In genomic region chr3:24242012-24242698, GRCh38 we compare ENCODE assay signal across 9 cellular contexts.
DNase-seq lines count a peak whose midpoint lies in the region; ATAC-seq and TF ChIP-seq lines count a peak whose summit lies in the region.
"Had no signal": no experiment of that assay in that cellular context is flagged by ENCODE, and none has a peak within 500 bp of the region (broad histone marks: within the 10 kb centered on the region; RNA-seq: fewer than 3 reads in every experiment).

No MANE protein-coding gene starts in this region.

- H3K4ac ChIP-seq in neuronal stem cell (ENCODE audit: low read length): no peak overlapping the region

- no peak overlapping the region for H4K8ac ChIP-seq in neuronal stem cell (ENCODE audit: low read depth, low read length)

- no peak for TF ChIP-seq CTCF in fibroblast of lung (conservative IDR thresholded peaks at IDR 0.05 in 1 of 2, IDR thresholded peaks at IDR 0.05 in 1 of 2; ENCODE audit: low read depth in 1 of 2, low read length in 2 of 2)
- TF ChIP-seq CTCF in retinal pigment epithelial cell (conservative IDR thresholded peaks at IDR 0.05; ENCODE audit: low read depth, low read length): no peak
- TF ChIP-seq CTCF in GM13977 (IDR thresholded peaks at IDR 0.05; ENCODE audit: extremely low read depth, insufficient read depth, missing control alignments): no peak

- no peak overlapping the region for H2AK5ac ChIP-seq in neuronal stem cell (ENCODE audit: low read depth, low read length)

- H3K36me3 ChIP-seq in HAP-1 (replicated peaks) (no peaks in the 10 kb centered on the region), SJSA1 (no peaks in the 10 kb centered on the region), fibroblast of lung (ENCODE audit: control insufficient read depth, insufficient read depth, low read length) (no peaks in the 10 kb centered on the region), neuronal stem cell (replicated peaks in 1 of 2; ENCODE audit: control insufficient read depth in 2 of 2, insufficient read depth in 2 of 2, low read length in 2 of 2) (no peaks in the 10 kb centered on the region)

- no peak overlapping the region for H2BK15ac ChIP-seq in neuronal stem cell (ENCODE audit: low read length)

- no peak overlapping the region for H3K18ac ChIP-seq in neuronal stem cell (ENCODE audit: low read length)

- no peak overlapping the region for H3K14ac ChIP-seq in neuronal stem cell (ENCODE audit: low read length)

- no peak overlapping the region for H2BK12ac ChIP-seq in neuronal stem cell (ENCODE audit: low read length)

- H4K91ac ChIP-seq in neuronal stem cell (ENCODE audit: low read depth, low read length, poor library complexity): no peak overlapping the region

- peaks cover 15% of the 10 kb centered on the region for H3K4me1 ChIP-seq in HAP-1
- H3K4me1 ChIP-seq in SJSA1 (replicated peaks): peaks cover 32% of the 10 kb centered on the region
- H3K4me1 ChIP-seq in fibroblast of lung (ENCODE audit: control insufficient read depth, extremely low read depth, insufficient read depth, low read length): peaks cover 14% of the 10 kb centered on the region
- H3K4me1 ChIP-seq in neuronal stem cell (ENCODE audit: control insufficient read depth in 2 of 2, insufficient read depth in 1 of 2, low read depth in 1 of 2, low read length in 2 of 2): peaks cover 0 to 6% of the 10 kb centered on the region in 2 donors

- in situ Hi-C loops in HAP-1 (cut with MboI; ENCODE audit: low sequenced_read_pairs) (no loop called here), GM13977 (cut with MboI; ENCODE audit: low pct_unique_long_range_greater_than_20kb, low sequenced_read_pairs, unreplicated experiment) (loop anchor here (25.0 kb wide), 2 partner anchors 255 to 355 kb away; no protein-coding TSS in a partner anchor)

- H3K79me2 ChIP-seq in fibroblast of lung (ENCODE audit: control insufficient read depth, insufficient read depth, low read length): no peaks in the 10 kb centered on the region

- H2AFZ ChIP-seq in fibroblast of lung (ENCODE audit: low read length) (no peak overlapping the region), neuronal stem cell (ENCODE audit: low read length) (no peak overlapping the region)

- H2BK5ac ChIP-seq in neuronal stem cell (ENCODE audit: low read length): no peak overlapping the region

- no CpG with 5 or more reads among the region's 6 CpGs for WGBS in neuronal stem cell (ENCODE audit: extremely low coverage in 2 of 2, insufficient read length in 2 of 2, insufficient replicate concordance in 1 of 2), 2 donors

- H3K27ac ChIP-seq in SJSA1 (peak overlapping the region; percentile 73), fibroblast of lung (ENCODE audit: insufficient read depth, low read length) (no peak overlapping the region), neuronal stem cell (replicated peaks; ENCODE audit: low read length) (no peak overlapping the region)

- peaks cover 1% of the 10 kb centered on the region for H4K20me1 ChIP-seq in fibroblast of lung (ENCODE audit: control insufficient read depth, extremely low read depth, insufficient read depth, low read length)

- ATAC-seq in HG02870 (IDR thresholded peaks at IDR 0.05; ENCODE audit: unreplicated experiment): no peak
- ATAC-seq in GM21360 (IDR thresholded peaks at IDR 0.05; ENCODE audit: unreplicated experiment): no peak
- ATAC-seq: mucosa of descending colon had no signal

- H3K9ac ChIP-seq in fibroblast of lung (ENCODE audit: insufficient read depth, low read length) (no peak overlapping the region), neuronal stem cell (ENCODE audit: low read depth, low read length, poor library complexity) (no peak overlapping the region)

- H3K27me3 ChIP-seq in HAP-1 (ENCODE audit: low read depth) (no peaks in the 10 kb centered on the region), SJSA1 (replicated peaks) (no peaks in the 10 kb centered on the region), fibroblast of lung (ENCODE audit: control insufficient read depth, insufficient read depth, low read length) (no peaks in the 10 kb centered on the region), neuronal stem cell (ENCODE audit: control insufficient read depth in 3 of 3, insufficient read depth in 3 of 3, low read depth in 1 of 3, low read length in 3 of 3) (no peaks in the 10 kb centered on the region)

- H2BK120ac ChIP-seq in neuronal stem cell (ENCODE audit: low read depth, low read length): no peak overlapping the region

- H3K4me3 ChIP-seq in HAP-1 (no peak overlapping the region), SJSA1 (no peak overlapping the region), fibroblast of lung (replicated peaks in 1 of 4; ENCODE audit: control extremely low read depth in 1 of 4, insufficient read depth in 1 of 4, low read depth in 3 of 4, low read length in 4 of 4) (no peak overlapping the region), retinal pigment epithelial cell (ENCODE audit: low read length) (no peak overlapping the region), neuronal stem cell (ENCODE audit: low read length in 2 of 2) (no peak overlapping the region)
- H3K4me3 ChIP-seq: mucosa of descending colon had no signal

- no peak overlapping the region for H3K23ac ChIP-seq in neuronal stem cell (ENCODE audit: low read depth, low read length, poor library complexity)

- H3K79me1 ChIP-seq in neuronal stem cell (ENCODE audit: low read depth, low read length): no peaks in the 10 kb centered on the region

- DNase-seq in HAP-1 (ENCODE audit: low spot score in 2 of 2): peak; percentile 79 to 97
- peak; percentile 66 to 77 for DNase-seq in SJSA1 (ENCODE audit: low read depth in 1 of 2, low spot score in 2 of 2)
- peak; percentile 59 to 89 for DNase-seq in fibroblast of lung (ENCODE audit: low read depth in 2 of 2)
- DNase-seq in retinal pigment epithelial cell (ENCODE audit: low read depth): peak; percentile 74
- no peak for DNase-seq in GM13977 (ENCODE audit: low spot score)
- no peak for DNase-seq in neuronal stem cell (ENCODE audit: low spot score)
- DNase-seq: mucosa of descending colon had no signal

- H3K9me3 ChIP-seq in HAP-1: no peaks in the 10 kb centered on the region
- no peaks in the 10 kb centered on the region for H3K9me3 ChIP-seq in SJSA1 (replicated peaks)
- no peaks in the 10 kb centered on the region for H3K9me3 ChIP-seq in fibroblast of lung (ENCODE audit: control insufficient read depth, insufficient read depth, low read depth, low read length)
- H3K9me3 ChIP-seq in neuronal stem cell (replicated peaks in 1 of 2; ENCODE audit: control insufficient read depth in 2 of 2, insufficient read depth in 1 of 2, low read depth in 1 of 2, low read length in 2 of 2): no peaks in the 10 kb centered on the region
- H3K9me3 ChIP-seq: mucosa of descending colon had no signal

- H3K4me2 ChIP-seq in fibroblast of lung (ENCODE audit: extremely low read depth, insufficient read depth, low read length) (peak overlapping the region; percentile 48), neuronal stem cell (ENCODE audit: insufficient read depth, low read length, poor library complexity, severe bottlenecking) (no peak overlapping the region)

Comparison
In these comparisons a context has a peak if more than half of its experiments do, and no peak if none do; other contexts are left out.
1. DNase-seq: peak in HAP-1 (2 of 2), SJSA1 (2 of 2), fibroblast of lung (2 of 2) and retinal pigment epithelial cell (single experiment); none in GM13977 (single experiment) and neuronal stem cell (single experiment).